ENCODE assay signal across 8 cellular contexts in genomic region chr19:18833849-18834643, GRCh38. TPM values are rescaled to one million over a fixed set of nuclear protein-coding genes. Genes with fewer than 3 reads are reported as not detected.
A peak's percentile ranks its signal among the peaks of the same experiment; 100 is the strongest.
DNase-seq lines count a peak whose midpoint lies in the region; ATAC-seq and TF ChIP-seq lines count a peak whose summit lies in the region.

No MANE protein-coding gene starts in this region.

- no peak overlapping the region for H2BK15ac ChIP-seq in neuronal stem cell (ENCODE audit: low read length)

- no peak overlapping the region for H3K14ac ChIP-seq in neuronal stem cell (ENCODE audit: low read length)

- peak overlapping the region; percentile 49 for H3K4me2 ChIP-seq in neuronal stem cell (ENCODE audit: insufficient read depth, low read length, poor library complexity, severe bottlenecking)

- no peak for TF ChIP-seq CTCF in endodermal cell (conservative IDR thresholded peaks at IDR 0.05)

- H3K9me3 ChIP-seq in endodermal cell (ENCODE audit: control insufficient read depth, low read length) (no peaks in the 10 kb centered on the region), neuronal stem cell (replicated peaks in 1 of 2; ENCODE audit: control insufficient read depth in 2 of 2, insufficient read depth in 1 of 2, low read depth in 1 of 2, low read length in 2 of 2) (no peaks in the 10 kb centered on the region)

- H3K27me3 ChIP-seq in endodermal cell (ENCODE audit: control insufficient read depth, insufficient read depth, low read length, poor library complexity, severe bottlenecking) (peaks cover 4% of the 10 kb centered on the region), neuronal stem cell (ENCODE audit: control insufficient read depth in 3 of 3, insufficient read depth in 3 of 3, low read depth in 1 of 3, low read length in 3 of 3) (peaks cover 0 to 3% (median 0%) of the 10 kb centered on the region in 3 experiments)

- no peak for ATAC-seq in GM21576 (IDR thresholded peaks at IDR 0.05; ENCODE audit: unreplicated experiment)

- H3K4me1 ChIP-seq in endodermal cell (ENCODE audit: control insufficient read depth, insufficient read depth, low read length) (no peaks in the 10 kb centered on the region), neuronal stem cell (ENCODE audit: control insufficient read depth in 2 of 2, insufficient read depth in 1 of 2, low read depth in 1 of 2, low read length in 2 of 2) (peaks cover 12 to 20% of the 10 kb centered on the region in 2 donors)

- H4K8ac ChIP-seq in neuronal stem cell (ENCODE audit: low read depth, low read length), result no peak overlapping the region

- DNase-seq in NCI-H2081 (lab: John Stamatoyannopoulos, UW), result peak; percentile 54 to 77
- no peak for DNase-seq in NCI-H2081 treated with DMSO at 0.1 percent for 48 hours (lab: John Stamatoyannopoulos, UW)
- peak; percentile 53 for DNase-seq in NCI-H774 (lab: John Stamatoyannopoulos, UW)
- no peak for DNase-seq in endodermal cell
- no peak for DNase-seq in neuronal stem cell (ENCODE audit: low spot score)
- DNase-seq in UCSD-AML1 (lab: John Stamatoyannopoulos, UW; ENCODE audit: unreplicated experiment), result no peak
- no peak for DNase-seq in NCI-H1048 (lab: John Stamatoyannopoulos, UW)

- H3K4me3 Mint-ChIP-seq in endodermal cell, result peak overlapping the region; percentile 89

- no peak overlapping the region for H2BK5ac ChIP-seq in neuronal stem cell (ENCODE audit: low read length)

- peaks cover 43% of the 10 kb centered on the region for H3K36me3 Mint-ChIP-seq in endodermal cell (ENCODE audit: low read depth)

- H3K4me1 Mint-ChIP-seq in endodermal cell, result peaks cover 25% of the 10 kb centered on the region

- peak overlapping the region; percentile 85 for H3K4me3 ChIP-seq in endodermal cell (ENCODE audit: low read length)
- peak overlapping the region; percentile 17 to 81 for H3K4me3 ChIP-seq in neuronal stem cell (ENCODE audit: low read length in 2 of 2)

- WGBS in endodermal cell (ENCODE audit: insufficient coverage in 1 of 2, insufficient read length in 1 of 2), 2 experiments, result 57 to 70% methylated on average over 13 to 18 of the region's 18 CpGs
- no CpG with 5 or more reads among the region's 18 CpGs for WGBS in neuronal stem cell (ENCODE audit: extremely low coverage in 2 of 2, insufficient read length in 2 of 2, insufficient replicate concordance in 1 of 2), 2 donors

- peak overlapping the region; percentile 38 for H3K27ac Mint-ChIP-seq in endodermal cell

- H3K9ac ChIP-seq in endodermal cell (ENCODE audit: extremely low read depth, low read length, poor library complexity, severe bottlenecking) (peak overlapping the region; percentile 38), neuronal stem cell (ENCODE audit: low read depth, low read length, poor library complexity) (peak overlapping the region; percentile 22)

- no peak overlapping the region for H2AK5ac ChIP-seq in neuronal stem cell (ENCODE audit: low read depth, low read length)

- peaks cover 41% of the 10 kb centered on the region for H3K36me3 ChIP-seq in endodermal cell (ENCODE audit: control insufficient read depth, insufficient read depth, low read length)
- H3K36me3 ChIP-seq in neuronal stem cell (replicated peaks in 1 of 2; ENCODE audit: control insufficient read depth in 2 of 2, insufficient read depth in 2 of 2, low read length in 2 of 2), result peaks cover 14 to 50% of the 10 kb centered on the region in 2 donors

- H2BK120ac ChIP-seq in neuronal stem cell (ENCODE audit: low read depth, low read length), result no peak overlapping the region

- no peak overlapping the region for H2AFZ ChIP-seq in neuronal stem cell (ENCODE audit: low read length)

- H3K9me3 Mint-ChIP-seq in endodermal cell, result no peaks in the 10 kb centered on the region

- H3K27ac ChIP-seq in endodermal cell (ENCODE audit: low read depth, low read length) (no peak overlapping the region), neuronal stem cell (replicated peaks; ENCODE audit: low read length) (no peak overlapping the region)

- H2BK12ac ChIP-seq in neuronal stem cell (ENCODE audit: low read length), result no peak overlapping the region

- H4K91ac ChIP-seq in neuronal stem cell (ENCODE audit: low read depth, low read length, poor library complexity), result no peak overlapping the region

- H3K23ac ChIP-seq in neuronal stem cell (ENCODE audit: low read depth, low read length, poor library complexity), result no peak overlapping the region

- peaks cover 20% of the 10 kb centered on the region for H3K79me1 ChIP-seq in neuronal stem cell (ENCODE audit: low read depth, low read length)

- H3K4ac ChIP-seq in neuronal stem cell (ENCODE audit: low read length), result no peak overlapping the region

- H3K18ac ChIP-seq in neuronal stem cell (ENCODE audit: low read length), result no peak overlapping the region

- peaks cover 1% of the 10 kb centered on the region for H3K27me3 Mint-ChIP-seq in endodermal cell (ENCODE audit: insufficient read depth)

RNA-seq across cellular contexts. Expression of gene UPF1, which starts 2.3 kb away (rescaled TPM):
- 10 to 100 TPM; 82.1 to 87.3 TPM for total RNA-seq in endodermal cell
- 38.3 TPM for polyA plus RNA-seq in endodermal cell (2013, experiment 1 of 2)
- polyA plus RNA-seq in endodermal cell (2013, experiment 2 of 2), result 37.6 TPM
- 17.2 TPM for polyA plus RNA-seq in neuronal stem cell (2013, experiment 1 of 2)
- polyA plus RNA-seq in neuronal stem cell (2013, experiment 2 of 2), result 16.5 TPM

RNA-seq across cellular contexts. Expression of gene COMP, which starts 42.9 kb away (rescaled TPM):
- not detected for total RNA-seq in endodermal cell
- polyA plus RNA-seq in endodermal cell (2013, experiment 1 of 2), result 0.96 TPM
- 1.8 TPM for polyA plus RNA-seq in endodermal cell (2013, experiment 2 of 2)
- 0.01 TPM for polyA plus RNA-seq in neuronal stem cell (2013, experiment 1 of 2)
- not detected for polyA plus RNA-seq in neuronal stem cell (2013, experiment 2 of 2)

Comparison
In these comparisons a context has a peak if more than half of its experiments do, and no peak if none do; other contexts are left out.
1. DNase-seq: peak in NCI-H2081 (2 of 2) and NCI-H774 (single experiment); none in NCI-H2081 treated with DMSO at 0.1 percent for 48 hours (single experiment), endodermal cell (single experiment), neuronal stem cell (single experiment), UCSD-AML1 (single experiment) and NCI-H1048 (single experiment).